ENCODE assay signal across 18 cellular contexts in genomic region chr10:118668228-118668952, GRCh38.
DNase-seq lines count a peak whose midpoint lies in the region; ATAC-seq and TF ChIP-seq lines count a peak whose summit lies in the region.
"Had no signal": no experiment of that assay in that cellular context is flagged by ENCODE, and none has a peak within 500 bp of the region (broad histone marks: within the 10 kb centered on the region; RNA-seq: fewer than 3 reads in every experiment).

No MANE protein-coding gene starts in this region.

- no peaks in the 10 kb centered on the region for H3K9me3 ChIP-seq in colonic mucosa
- H3K9me3 ChIP-seq: HAP-1, left ventricle myocardium inferior, suprapubic skin had no signal

- H3K4me1 ChIP-seq in colonic mucosa, result no peaks in the 10 kb centered on the region

- H3K36me3 Mint-ChIP-seq in WTC11, result no peaks in the 10 kb centered on the region

- no peaks in the 10 kb centered on the region for H3K9me3 Mint-ChIP-seq in WTC11

- H3K27ac Mint-ChIP-seq in WTC11, result no peak overlapping the region

- DNase-seq in WTC11 (ENCODE audit: low spot score) (no peak), head of caudate nucleus (peak in 22 of 42 donors; percentile 22 to 64 (median 40)), retinal pigment epithelial cell (ENCODE audit: low read depth) (no peak), left cardiac atrium (no peak), colonic mucosa (no peak)
- DNase-seq in activated CD4-positive, alpha-beta T cell treated with anti-CD3 and anti-CD28 coated beads, Interleukin-2, amount 50 U/mL, for 1 hour, result no peak
- no peak for DNase-seq in central memory CD4-positive, alpha-beta T cell
- DNase-seq: DMS79, left ventricle myocardium inferior, NCI-H1105, NCI-H2171 treated with DMSO at 0.1 percent for 48 hours, RPMI8226 had no signal

- peaks cover 8% of the 10 kb centered on the region; the same call in 1 of the 2 replicates for H3K4me1 Mint-ChIP-seq in WTC11

- no peaks in the 10 kb centered on the region for H3K27me3 Mint-ChIP-seq in WTC11 (ENCODE audit: low read depth)

- TF ChIP-seq CTCF in GM12872 (IDR thresholded peaks at IDR 0.05; ENCODE audit: insufficient read depth, low read depth, low read length) (0 out of 3 replicates have a peak, but pooled peaks have one; percentile 9), WTC11 (IDR thresholded peaks at IDR 0.05) (no peak), retinal pigment epithelial cell (conservative IDR thresholded peaks at IDR 0.05; ENCODE audit: low read depth, low read length) (peak; percentile 36), colonic mucosa (IDR thresholded peaks at IDR 0.05) (no peak)

- intact Hi-C loops in head of caudate nucleus (cut with DNase I), result no loop called here
- intact Hi-C loops in left cardiac atrium (cut with DNase I), result no loop called here
- intact Hi-C loops in colonic mucosa (cut with DNase I), result no loop called here

- CTCF ChIA-PET in WTC11 (lab: Charles Lee), result interaction anchor here (0.6 to 3.3 kb wide), 12 partner anchors 10 to 104 kb away, joined by 3 to 53 read pairs (median 4); partner anchors contain the start of gene PRLHR

- H3K4me3 Mint-ChIP-seq in WTC11, result no peak overlapping the region

- H3K27me3 ChIP-seq in colonic mucosa, result no peaks in the 10 kb centered on the region
- H3K27me3 ChIP-seq: hepatocyte, suprapubic skin had no signal

- ATAC-seq in WTC11 (peak; percentile 75), left cardiac atrium (no peak)

- POLR2A ChIA-PET in WTC11 (lab: Charles Lee), result no interaction called here

- H3K4me3 ChIP-seq in retinal pigment epithelial cell (ENCODE audit: low read length) (no peak overlapping the region), colonic mucosa (no peak overlapping the region)
- H3K4me3 ChIP-seq: HAP-1, hepatocyte, K562, left ventricle myocardium inferior, suprapubic skin had no signal

- no peaks in the 10 kb centered on the region for H3K36me3 ChIP-seq in colonic mucosa
- H3K36me3 ChIP-seq: HAP-1, left ventricle myocardium inferior, suprapubic skin had no signal

- H3K9ac ChIP-seq in colonic mucosa (ENCODE audit: low read depth in 2 of 2, low read length in 2 of 2), result no peak overlapping the region

- H3K27ac ChIP-seq in colonic mucosa, result no peak overlapping the region
- H3K27ac ChIP-seq: hepatocyte, left ventricle myocardium inferior, VCaP had no signal

TF ChIP-seq in WTC11, 78 proteins besides CTCF, POLR2A, EP300 and RAD21:
- TF ChIP-seq ZNF121 (CRISPR knock-in tag; IDR thresholded peaks at IDR 0.05) (0 out of 2 replicates have a peak, but pooled peaks have one; percentile 38), TEAD1 (CRISPR knock-in tag; IDR thresholded peaks at IDR 0.05) (no peak)

Comparison
In these comparisons a context has a peak if more than half of its experiments do, and no peak if none do; other contexts are left out.
1. CTCF ChIP-seq: peak in GM12872 (single experiment) and retinal pigment epithelial cell (single experiment); none in WTC11 (single experiment) and colonic mucosa (single experiment).
2. DNase-seq: peak in head of caudate nucleus (22 of 42); none in WTC11 (single experiment), retinal pigment epithelial cell (single experiment), activated CD4-positive, alpha-beta T cell treated with anti-CD3 and anti-CD28 coated beads, Interleukin-2, amount 50 U/mL, for 1 hour (single experiment), central memory CD4-positive, alpha-beta T cell (single experiment), left cardiac atrium (single experiment) and colonic mucosa (single experiment).